ENCODE assay signal across 1 cellular context in the genomic region with DNA sequence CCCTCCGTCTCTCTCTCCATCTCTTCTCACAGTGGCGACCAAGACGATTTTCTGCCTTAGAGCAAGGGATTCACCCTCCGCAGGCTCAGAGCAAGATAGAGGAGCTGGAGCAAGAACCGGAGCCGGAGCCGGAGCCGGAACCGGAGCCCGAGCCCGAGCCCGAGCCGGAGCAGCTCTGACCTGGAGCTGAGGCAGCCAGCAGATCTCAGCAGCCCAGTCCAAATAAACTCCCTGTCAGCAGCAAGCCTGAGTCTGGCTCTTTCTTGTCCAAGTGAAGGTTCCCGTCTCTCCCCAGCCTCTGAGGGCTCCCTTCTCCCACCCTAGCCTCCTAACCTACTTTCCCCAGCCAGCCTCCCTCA.
TF ChIP-seq lines count a peak whose summit lies in the region.

No MANE protein-coding gene starts in this region.

TF ChIP-seq in IMR-90, 13 proteins besides CTCF, POLR2A, EP300 and RAD21:
- no peak for TF ChIP-seq NFE2L2 (IDR thresholded peaks at IDR 0.05; ENCODE audit: low read depth, low read length)
- no peak for TF ChIP-seq CHD1 (IDR thresholded peaks at IDR 0.05; ENCODE audit: low read depth, low read length)
- no peak for TF ChIP-seq MAZ (IDR thresholded peaks at IDR 0.05; ENCODE audit: borderline replicate concordance, low read depth, low read length)
- no peak for TF ChIP-seq MXI1 (IDR thresholded peaks at IDR 0.05; ENCODE audit: borderline replicate concordance, low read depth, low read length)
- TF ChIP-seq RCOR1 (IDR thresholded peaks at IDR 0.05; ENCODE audit: insufficient replicate concordance, low read length) = no peak
- TF ChIP-seq MAFK (IDR thresholded peaks at IDR 0.05; ENCODE audit: low read depth, low read length) = no peak
- TF ChIP-seq SMC3 (IDR thresholded peaks at IDR 0.05; ENCODE audit: low read depth, low read length) = no peak
- TF ChIP-seq, protein P1, sequence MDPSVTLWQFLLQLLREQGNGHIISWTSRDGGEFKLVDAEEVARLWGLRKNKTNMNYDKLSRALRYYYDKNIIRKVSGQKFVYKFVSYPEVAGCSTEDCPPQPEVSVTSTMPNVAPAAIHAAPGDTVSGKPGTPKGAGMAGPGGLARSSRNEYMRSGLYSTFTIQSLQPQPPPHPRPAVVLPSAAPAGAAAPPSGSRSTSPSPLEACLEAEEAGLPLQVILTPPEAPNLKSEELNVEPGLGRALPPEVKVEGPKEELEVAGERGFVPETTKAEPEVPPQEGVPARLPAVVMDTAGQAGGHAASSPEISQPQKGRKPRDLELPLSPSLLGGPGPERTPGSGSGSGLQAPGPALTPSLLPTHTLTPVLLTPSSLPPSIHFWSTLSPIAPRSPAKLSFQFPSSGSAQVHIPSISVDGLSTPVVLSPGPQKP (IDR thresholded peaks at IDR 0.05; ENCODE audit: borderline replicate concordance, low read depth, low read length) = no peak
- no peak for TF ChIP-seq FOS (IDR thresholded peaks at IDR 0.05; ENCODE audit: low read depth, low read length)
- no peak for TF ChIP-seq CEBPB (IDR thresholded peaks at IDR 0.05; ENCODE audit: low read depth, low read length)
- TF ChIP-seq BHLHE40 (IDR thresholded peaks at IDR 0.05; ENCODE audit: low read depth, low read length) = no peak
- TF ChIP-seq RFX5 (IDR thresholded peaks at IDR 0.05; ENCODE audit: low read depth, low read length) = no peak
- TF ChIP-seq, protein P2, sequence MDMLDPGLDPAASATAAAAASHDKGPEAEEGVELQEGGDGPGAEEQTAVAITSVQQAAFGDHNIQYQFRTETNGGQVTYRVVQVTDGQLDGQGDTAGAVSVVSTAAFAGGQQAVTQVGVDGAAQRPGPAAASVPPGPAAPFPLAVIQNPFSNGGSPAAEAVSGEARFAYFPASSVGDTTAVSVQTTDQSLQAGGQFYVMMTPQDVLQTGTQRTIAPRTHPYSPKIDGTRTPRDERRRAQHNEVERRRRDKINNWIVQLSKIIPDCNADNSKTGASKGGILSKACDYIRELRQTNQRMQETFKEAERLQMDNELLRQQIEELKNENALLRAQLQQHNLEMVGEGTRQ (IDR thresholded peaks at IDR 0.05; ENCODE audit: low read depth, low read length) = no peak
